Comparison of ENCODE assay signal across 8 cellular contexts in the genomic region with DNA sequence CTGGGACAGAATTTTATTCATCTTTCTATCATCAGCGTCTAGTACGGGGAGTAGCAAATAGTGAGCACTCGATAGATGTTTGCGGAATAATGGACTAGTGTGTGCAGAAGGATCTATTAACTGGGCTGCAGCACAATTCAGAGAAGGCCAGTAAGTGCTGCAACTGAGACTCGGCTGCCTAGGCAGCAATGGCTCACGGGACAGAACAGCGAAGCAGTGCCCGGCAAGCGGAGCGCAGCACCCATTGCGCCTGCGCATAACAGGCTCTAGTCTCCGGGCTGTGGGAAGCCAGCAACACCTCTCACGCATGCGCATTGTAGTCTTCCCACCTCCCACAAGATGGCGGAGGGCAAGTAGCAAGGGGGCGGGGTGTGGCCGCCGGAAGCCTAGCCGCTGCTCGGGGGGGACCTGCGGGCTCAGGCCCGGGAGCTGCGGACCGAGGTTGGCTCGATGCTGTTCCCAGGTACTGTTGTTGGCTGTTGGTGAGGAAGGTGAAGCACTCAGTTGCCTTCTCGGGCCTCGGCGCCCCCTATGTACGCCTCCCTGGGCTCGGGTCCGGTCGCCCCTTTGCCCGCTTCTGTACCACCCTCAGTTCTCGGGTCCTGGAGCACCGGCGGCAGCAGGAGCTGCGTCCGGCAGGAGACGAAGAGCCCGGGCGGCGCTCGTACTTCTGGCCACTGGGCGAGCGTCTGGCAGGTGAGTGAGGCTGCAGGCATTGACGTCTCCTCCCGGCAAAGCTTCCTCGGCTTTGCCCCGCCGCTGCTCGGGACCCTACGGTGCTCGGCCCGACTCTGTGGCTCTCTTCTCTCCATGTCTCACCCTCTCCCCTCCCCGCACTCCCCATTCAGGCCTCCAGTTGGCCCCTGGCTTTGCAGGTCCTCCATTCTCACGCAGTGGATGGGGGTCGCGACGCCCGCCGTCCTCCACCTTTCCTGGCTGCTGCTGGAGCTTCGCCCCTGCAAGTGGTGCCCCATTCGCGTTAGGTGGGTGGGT. TPM values are rescaled to one million over a fixed set of nuclear protein-coding genes. Genes with fewer than 3 reads are reported as not detected.
A peak's percentile ranks its signal among the peaks of the same experiment; 100 is the strongest.
DNase-seq lines count a peak whose midpoint lies in the region; ATAC-seq, FAIRE-seq and TF ChIP-seq lines count a peak whose summit lies in the region.

No MANE protein-coding gene starts in this region.

- H3K36me3 ChIP-seq in parathyroid adenoma (ENCODE audit: control insufficient read depth, insufficient read depth, low read length) (no peaks in the 10 kb centered on the region), tibial nerve (no peaks in the 10 kb centered on the region)

- peak overlapping the region; percentile 88 for H3K4me2 ChIP-seq in parathyroid adenoma (ENCODE audit: low read length)

- H3K79me2 ChIP-seq in parathyroid adenoma: peaks cover 51% of the 10 kb centered on the region

- peak overlapping the region; percentile 97 for H3K9ac ChIP-seq in parathyroid adenoma

- TF ChIP-seq CTCF in parathyroid adenoma (IDR thresholded peaks at IDR 0.05) (peak; percentile 6), tibial nerve (IDR thresholded peaks at IDR 0.05) (peak in 2 of 5 experiments; percentile 11 to 21)

- H2AFZ ChIP-seq in parathyroid adenoma: peak overlapping the region; percentile 98

- H3K27ac ChIP-seq in adipose tissue (ENCODE audit: low read depth, low read length) (peak overlapping the region; percentile 51), parathyroid adenoma (peak overlapping the region; percentile 85), tibial nerve (peak overlapping the region; percentile 90 to 96 (median 93))

- peak; percentile 39 to 90 for TF ChIP-seq EP300 in tibial nerve (IDR thresholded peaks at IDR 0.05)

- FAIRE-seq in GM12892 (lab: Jason Lieb, UNC): peak; percentile 99

- H3K27me3 ChIP-seq in parathyroid adenoma (ENCODE audit: control insufficient read depth, insufficient read depth, low read length) (no peaks in the 10 kb centered on the region), tibial nerve (no peaks in the 10 kb centered on the region)

- DNase-seq in GM12892 (ENCODE audit: insufficient read length) (peak; percentile 89), NCI-H1436 (lab: John Stamatoyannopoulos, UW) (peak; percentile 98), SW480 (ENCODE audit: low spot score) (peak; percentile 99), cardiac septum (ENCODE audit: low spot score) (peak; percentile 99), tibial nerve (ENCODE audit: low spot score in 2 of 2) (peak; percentile 90 to 92)

- TF ChIP-seq POLR2A in GM12892 (IDR thresholded peaks at IDR 0.05; ENCODE audit: low read depth, low read length): peak; percentile 96
- peak; percentile 58 to 77 for TF ChIP-seq POLR2A in tibial nerve (IDR thresholded peaks at IDR 0.05)

- H3K9me3 ChIP-seq in parathyroid adenoma (ENCODE audit: control insufficient read depth, low read length) (no peaks in the 10 kb centered on the region), tibial nerve (no peaks in the 10 kb centered on the region)

- WGBS in adipose tissue, 3 donors: 2 to 3% (median 2%) methylated on average over 57 to 65 of the region's 65 CpGs
- 2% methylated on average over 49 to 50 of the region's 65 CpGs for WGBS in tibial nerve, 2 donors

- peak; percentile 95 for ATAC-seq in HG02840 (IDR thresholded peaks at IDR 0.05; ENCODE audit: low FRiP score, unreplicated experiment)

- H3K4me1 ChIP-seq in parathyroid adenoma: peaks cover 11% of the 10 kb centered on the region
- H3K4me1 ChIP-seq in tibial nerve: peaks cover 0 to 40% (median 21%) of the 10 kb centered on the region in 4 donors

- peak overlapping the region; percentile 88 for H3K4me3 ChIP-seq in parathyroid adenoma (ENCODE audit: low read depth, low read length)
- peak overlapping the region; percentile 84 to 99 (median 91) for H3K4me3 ChIP-seq in tibial nerve

- intact Hi-C loops in cardiac septum (cut with DNase I): loop anchor here (1.0 to 5.0 kb wide), 2 partner anchors 31 to 65 kb away; no protein-coding TSS in a partner anchor

RNA-seq across cellular contexts. Expression of gene APC, which starts 30.2 kb away (rescaled TPM):
- polyA plus RNA-seq in GM12892 (2012; ENCODE audit: missing spikeins): 6.3 TPM
- polyA plus RNA-seq in adipose tissue: 1 to 10 TPM; 4.2 to 6.1 (median 5.7) TPM
- 39.5 TPM for total RNA-seq in cardiac septum
- total RNA-seq in tibial nerve: 10 to 100 TPM; 70.4 to 91.9 (median 83.1) TPM

Comparison
In these comparisons a context has a peak if more than half of its experiments do, and no peak if none do; other contexts are left out.
1. Peak in every context shown above with its lines: DNase-seq, ATAC-seq, H3K4me3 ChIP-seq and H3K27ac ChIP-seq.